In genomic region chr13:50208826-50209335, GRCh38 we compare ENCODE assay signal across 8 cellular contexts.
DNase-seq lines count a peak whose midpoint lies in the region; ATAC-seq and TF ChIP-seq lines count a peak whose summit lies in the region.

No MANE protein-coding gene starts in this region.

- DNase-seq in ELF-1 (ENCODE audit: low read depth, low spot score) (peak; percentile 86), right cardiac atrium (peak; percentile 45 to 69 (median 69)), gastrocnemius medialis (peak in 1 of 2 donors; percentile 29), superior temporal gyrus (ENCODE audit: extremely low spot score) (no peak), prostate gland (ENCODE audit: low spot score) (no peak)
- peak; percentile 67 for DNase-seq in Jurkat, Clone E6-1 (ENCODE audit: low read depth, low spot score)
- DNase-seq in activated T-helper 1 cell treated with anti-CD3 and anti-CD28 coated beads, Interleukin-12 subunit alpha, Interleukin-12 subunit beta, Interleukin-2, Interleukin-4 antibody, amounts not matched to agents 30 ng/mL and 10 ng/mL and 1 ng/mL, durations not matched to agents 14 hours and 24 hours and 36 hours (ENCODE audit: low spot score): no peak
- no peak for DNase-seq in activated T-cell treated with anti-CD3 and anti-CD28 coated beads, Interleukin-2, amount 50 U/mL, for 1 hour

- H3K27me3 ChIP-seq in right cardiac atrium (ENCODE audit: control insufficient read depth, insufficient read depth): no peaks in the 10 kb centered on the region
- no peaks in the 10 kb centered on the region for H3K27me3 ChIP-seq in gastrocnemius medialis
- no peaks in the 10 kb centered on the region for H3K27me3 ChIP-seq in prostate gland (replicated peaks; ENCODE audit: insufficient read depth)

- H3K4me3 Mint-ChIP-seq in activated T-helper 1 cell treated with anti-CD3 and anti-CD28 coated beads, Interleukin-12 subunit alpha, Interleukin-12 subunit beta, Interleukin-2, Interleukin-4 antibody, amounts not matched to agents 30 ng/mL and 10 ng/mL and 1 ng/mL, durations not matched to agents 14 hours and 24 hours and 36 hours: no peak overlapping the region

- intact Hi-C loops in activated T-helper 1 cell treated with anti-CD3 and anti-CD28 coated beads, Interleukin-12 subunit alpha, Interleukin-12 subunit beta, Interleukin-2, Interleukin-4 antibody, amounts not matched to agents 30 ng/mL and 10 ng/mL and 1 ng/mL, durations not matched to agents 14 hours and 24 hours and 36 hours (cut with micrococcal nuclease): no loop called here
- intact Hi-C loops in right cardiac atrium (cut with DNase I) (no loop called here), gastrocnemius medialis (cut with DNase I; ENCODE audit: low total_unique reads) (no loop called here), prostate gland (cut with DNase I) (no loop called here)

- peak overlapping the region; percentile 30 for H3K4me3 ChIP-seq in Jurkat, Clone E6-1 (ENCODE audit: low read length)
- H3K4me3 ChIP-seq in right cardiac atrium (ENCODE audit: low read length): no peak overlapping the region
- H3K4me3 ChIP-seq in gastrocnemius medialis: peak overlapping the region; percentile 7 to 41 (median 28)
- H3K4me3 ChIP-seq in prostate gland: no peak overlapping the region

- H3K27me3 Mint-ChIP-seq in activated T-helper 1 cell treated with anti-CD3 and anti-CD28 coated beads, Interleukin-12 subunit alpha, Interleukin-12 subunit beta, Interleukin-2, Interleukin-4 antibody, amounts not matched to agents 30 ng/mL and 10 ng/mL and 1 ng/mL, durations not matched to agents 14 hours and 24 hours and 36 hours (ENCODE audit: insufficient read depth): peaks cover 26% of the 10 kb centered on the region

- H3K36me3 ChIP-seq in gastrocnemius medialis (no peaks in the 10 kb centered on the region), prostate gland (no peaks in the 10 kb centered on the region)

- H3K4me1 Mint-ChIP-seq in activated T-helper 1 cell treated with anti-CD3 and anti-CD28 coated beads, Interleukin-12 subunit alpha, Interleukin-12 subunit beta, Interleukin-2, Interleukin-4 antibody, amounts not matched to agents 30 ng/mL and 10 ng/mL and 1 ng/mL, durations not matched to agents 14 hours and 24 hours and 36 hours (ENCODE audit: low read depth): peaks cover 8% of the 10 kb centered on the region

- peak overlapping the region; percentile 43 for H3K27ac ChIP-seq in right cardiac atrium (ENCODE audit: low read length)
- H3K27ac ChIP-seq in gastrocnemius medialis: peak overlapping the region in 2 of 4 donors; percentile 2 to 7
- H3K27ac ChIP-seq in prostate gland: no peak overlapping the region

- 16% methylated on average over 9 of the region's 9 CpGs for WGBS in right cardiac atrium
- 41% methylated on average over 9 of the region's 9 CpGs for WGBS in prostate gland

- peak; percentile 93 to 94 for ATAC-seq in right cardiac atrium
- peak; percentile 60 to 64 for ATAC-seq in gastrocnemius medialis

- in situ Hi-C loops in gastrocnemius medialis (cut with MboI; ENCODE audit: low sequenced_read_pairs in 4 of 4): no loop called here

- H3K36me3 Mint-ChIP-seq in activated T-helper 1 cell treated with anti-CD3 and anti-CD28 coated beads, Interleukin-12 subunit alpha, Interleukin-12 subunit beta, Interleukin-2, Interleukin-4 antibody, amounts not matched to agents 30 ng/mL and 10 ng/mL and 1 ng/mL, durations not matched to agents 14 hours and 24 hours and 36 hours (ENCODE audit: low read depth): peaks cover 10% of the 10 kb centered on the region

- TF ChIP-seq POLR2A in gastrocnemius medialis (IDR thresholded peaks at IDR 0.05) (no peak), prostate gland (IDR thresholded peaks at IDR 0.05) (no peak)

- no peaks in the 10 kb centered on the region for H3K9me3 ChIP-seq in right cardiac atrium (ENCODE audit: control insufficient read depth, low read length)
- H3K9me3 ChIP-seq in gastrocnemius medialis: no peaks in the 10 kb centered on the region
- no peaks in the 10 kb centered on the region for H3K9me3 ChIP-seq in prostate gland

- H3K27ac Mint-ChIP-seq in activated T-helper 1 cell treated with anti-CD3 and anti-CD28 coated beads, Interleukin-12 subunit alpha, Interleukin-12 subunit beta, Interleukin-2, Interleukin-4 antibody, amounts not matched to agents 30 ng/mL and 10 ng/mL and 1 ng/mL, durations not matched to agents 14 hours and 24 hours and 36 hours: peak overlapping the region; percentile 48

- peaks cover 24% of the 10 kb centered on the region for H3K9me3 Mint-ChIP-seq in activated T-helper 1 cell treated with anti-CD3 and anti-CD28 coated beads, Interleukin-12 subunit alpha, Interleukin-12 subunit beta, Interleukin-2, Interleukin-4 antibody, amounts not matched to agents 30 ng/mL and 10 ng/mL and 1 ng/mL, durations not matched to agents 14 hours and 24 hours and 36 hours

- TF ChIP-seq CTCF in gastrocnemius medialis (IDR thresholded peaks at IDR 0.05 in 4 of 5, conservative IDR thresholded peaks at IDR 0.05 in 1 of 5) (no peak), prostate gland (IDR thresholded peaks at IDR 0.05) (no peak)

- H3K4me1 ChIP-seq in right cardiac atrium (ENCODE audit: control insufficient read depth, insufficient read depth, low read length) (peaks cover 2% of the 10 kb centered on the region), gastrocnemius medialis (peaks cover 8% of the 10 kb centered on the region in 2 donors), prostate gland (replicated peaks) (no peaks in the 10 kb centered on the region)

Comparison
In these comparisons a context has a peak if more than half of its experiments do, and no peak if none do; other contexts are left out.
1. DNase-seq: peak in ELF-1 (single experiment), Jurkat, Clone E6-1 (single experiment) and right cardiac atrium (3 of 3); none in activated T-helper 1 cell treated with anti-CD3 and anti-CD28 coated beads, Interleukin-12 subunit alpha, Interleukin-12 subunit beta, Interleukin-2, Interleukin-4 antibody, amounts not matched to agents 30 ng/mL and 10 ng/mL and 1 ng/mL, durations not matched to agents 14 hours and 24 hours and 36 hours (single experiment), superior temporal gyrus (single experiment), prostate gland (single experiment) and activated T-cell treated with anti-CD3 and anti-CD28 coated beads, Interleukin-2, amount 50 U/mL, for 1 hour (single experiment).
2. H3K4me3 ChIP-seq: peak in Jurkat, Clone E6-1 (single experiment) and gastrocnemius medialis (4 of 4); none in right cardiac atrium (single experiment) and prostate gland (0 of 2).